ENCODE assay signal across 14 cellular contexts in the genomic region with DNA sequence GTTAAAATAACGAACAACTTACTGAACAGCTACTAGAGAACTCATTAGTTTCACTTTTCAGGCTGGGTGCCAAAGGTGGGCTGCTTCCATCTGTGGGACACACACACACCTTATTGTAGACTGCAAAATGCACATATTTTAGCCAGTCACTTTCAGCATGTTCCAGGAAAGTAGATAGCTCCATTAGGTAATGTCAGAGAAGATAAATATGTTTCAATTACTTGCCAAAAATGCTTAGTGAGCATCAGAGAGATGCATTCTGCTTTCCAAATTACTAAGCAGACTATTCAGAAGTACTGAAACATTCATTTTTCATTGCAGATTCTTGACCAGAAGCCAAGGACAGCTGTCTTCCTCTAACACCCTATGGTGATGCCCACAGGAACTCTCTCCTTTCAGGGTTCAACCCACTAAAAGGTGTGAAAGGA. TPM values are rescaled to one million over a fixed set of nuclear protein-coding genes. Genes with fewer than 3 reads are reported as not detected.
DNase-seq lines count a peak whose midpoint lies in the region; ATAC-seq, FAIRE-seq and TF ChIP-seq lines count a peak whose summit lies in the region.
"Had no signal": no experiment of that assay in that cellular context is flagged by ENCODE, and none has a peak within 500 bp of the region (broad histone marks: within the 10 kb centered on the region; RNA-seq: fewer than 3 reads in every experiment).

No MANE protein-coding gene starts in this region.

- DNase-seq in GM12865 (ENCODE audit: low read depth) (peak; percentile 71), amniotic epithelial cell (ENCODE audit: low read depth) (peak; percentile 71), H54 (ENCODE audit: insufficient read length, low spot score) (no peak), sigmoid colon (no peak), NCI-H510A (lab: John Stamatoyannopoulos, UW) (no peak), NOMO-1 treated with DMSO at 0.1 percent for 48 hours (lab: John Stamatoyannopoulos, UW; ENCODE audit: unreplicated experiment) (no peak)
- DNase-seq: activated naive CD4-positive, alpha-beta T cell treated with Interleukin-2 at 50 U/mL for 16 hours; natural killer cell; NCI-H1417; T-cell had no signal

- peaks cover 0 to 42% (median 26%) of the 10 kb centered on the region in 4 donors for H3K4me1 ChIP-seq in sigmoid colon

- H3K9me3 ChIP-seq in sigmoid colon: no peaks in the 10 kb centered on the region
- H3K9me3 ChIP-seq: tibial nerve had no signal

- FAIRE-seq in H54 (lab: Jason Lieb, UNC): no peak

- intact Hi-C loops in sigmoid colon (cut with DNase I): no loop called here

- WGBS in sigmoid colon, 2 donors: 69 to 71% methylated on average over 1 of the region's 1 CpG

- TF ChIP-seq POLR2A in H54 (IDR thresholded peaks at IDR 0.05; ENCODE audit: low read depth, low read length) (no peak), sigmoid colon (IDR thresholded peaks at IDR 0.05) (no peak)

- H3K4me3 ChIP-seq in GM12865 (ENCODE audit: low read depth, low read length) (no peak overlapping the region), sigmoid colon (no peak overlapping the region)
- H3K4me3 ChIP-seq: GM23338, tibial nerve had no signal

- no peaks in the 10 kb centered on the region for H3K27me3 ChIP-seq in sigmoid colon
- H3K27me3 ChIP-seq: tibial nerve had no signal

- no peaks in the 10 kb centered on the region for H3K36me3 ChIP-seq in sigmoid colon
- H3K36me3 ChIP-seq: tibial nerve had no signal

- ATAC-seq in GM19463 (IDR thresholded peaks at IDR 0.05; ENCODE audit: unreplicated experiment) (peak; percentile 79), HG03159 (IDR thresholded peaks at IDR 0.05; ENCODE audit: unreplicated experiment) (peak; percentile 58)
- ATAC-seq: GM23338, natural killer cell, T-cell had no signal

- H3K27ac ChIP-seq in sigmoid colon: peak overlapping the region in 1 of 4 donors; percentile 73
- H3K27ac ChIP-seq: tibial nerve had no signal

- TF ChIP-seq CTCF in GM12865 (IDR thresholded peaks at IDR 0.05; ENCODE audit: insufficient read depth, low read depth, low read length, missing control alignments) (no peak), sigmoid colon (IDR thresholded peaks at IDR 0.05) (no peak)

- no peak for TF ChIP-seq EP300 in sigmoid colon (IDR thresholded peaks at IDR 0.05)

RNA-seq across cellular contexts. Expression of a gene that starts 56.2 kb away (rescaled TPM):
- total RNA-seq in sigmoid colon: 10 to 100 TPM; 46.1 to 81.4 (median 64.0) TPM
- polyA plus RNA-seq in sigmoid colon: 10 to 100 TPM in 1 of 3 donors, 1 to 10 TPM in 2; 2.4 to 10.4 (median 9.0) TPM

Comparison
In these comparisons a context has a peak if more than half of its experiments do, and no peak if none do; other contexts are left out.
1. DNase-seq: peak in GM12865 (single experiment) and amniotic epithelial cell (single experiment); none in H54 (single experiment), sigmoid colon (single experiment), NCI-H510A (single experiment) and NOMO-1 treated with DMSO at 0.1 percent for 48 hours (single experiment).